8 cellular contexts compared by ENCODE assay signal in the genomic region with DNA sequence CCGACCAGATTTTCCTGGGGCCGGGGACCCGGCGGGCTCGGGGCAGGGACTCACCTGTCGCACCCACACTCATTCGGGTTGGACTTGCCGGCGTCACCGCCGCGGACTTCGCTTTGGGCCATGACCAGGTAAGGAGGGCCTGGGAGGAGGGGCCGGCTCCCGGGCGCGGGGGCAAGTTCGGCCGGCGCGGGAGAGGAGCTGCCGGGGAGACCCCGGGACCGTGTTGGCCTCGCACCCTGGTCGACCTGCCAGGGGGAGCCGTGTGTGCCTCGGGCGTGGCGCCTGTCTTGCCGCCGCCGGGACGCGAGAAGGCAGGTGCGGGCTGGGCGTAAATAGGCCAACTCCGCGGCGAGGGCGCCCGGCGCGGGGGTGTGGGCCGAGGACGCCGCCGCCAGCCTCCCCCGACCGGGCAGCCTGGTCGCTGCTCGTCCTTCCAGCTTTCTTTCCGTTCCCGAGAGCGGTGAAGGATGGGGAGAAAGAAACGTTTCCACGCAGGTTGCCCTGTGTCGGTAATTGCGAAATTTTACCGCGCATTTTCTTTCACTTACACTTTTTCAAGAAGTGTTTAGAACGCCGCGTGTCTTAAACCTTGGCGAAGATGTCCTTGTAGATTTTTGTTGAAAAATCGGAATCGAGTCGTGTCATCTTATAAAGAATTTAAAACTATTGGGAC. TPM values are rescaled to one million over a fixed set of nuclear protein-coding genes. Genes with fewer than 3 reads are reported as not detected.
DNase-seq lines count a peak whose midpoint lies in the region; ATAC-seq, FAIRE-seq and TF ChIP-seq lines count a peak whose summit lies in the region.

No MANE protein-coding gene starts in this region.

- H3K4me3 ChIP-seq in HFF-Myc (replicated peaks; ENCODE audit: low read depth, low read length) = peak overlapping the region; percentile 85
- H3K4me3 ChIP-seq in bronchial epithelial cell (ENCODE audit: low read depth, low read length) = peak overlapping the region; percentile 85
- peak overlapping the region; percentile 81 for H3K4me3 ChIP-seq in kidney epithelial cell (ENCODE audit: low read depth, low read length)

- H3K9me3 ChIP-seq in CD4-positive, alpha-beta T cell (ENCODE audit: control insufficient read depth, low read length) = no peaks in the 10 kb centered on the region

- TF ChIP-seq CTCF in CD4-positive, alpha-beta T cell (IDR thresholded peaks at IDR 0.05) = no peak
- TF ChIP-seq CTCF in HFF-Myc (IDR thresholded peaks at IDR 0.05; ENCODE audit: low read depth, low read length, missing control alignments) = no peak
- TF ChIP-seq CTCF in bronchial epithelial cell (IDR thresholded peaks at IDR 0.05; ENCODE audit: insufficient read depth, low read length, severe bottlenecking) = no peak
- no peak for TF ChIP-seq CTCF in kidney epithelial cell (IDR thresholded peaks at IDR 0.05; ENCODE audit: insufficient read depth, low read length, poor library complexity, severe bottlenecking)

- peak overlapping the region; percentile 97 for H3K4me3 Mint-ChIP-seq in CD4-positive, alpha-beta T cell

- no peaks in the 10 kb centered on the region for H3K27me3 ChIP-seq in CD4-positive, alpha-beta T cell (ENCODE audit: control insufficient read depth, insufficient read depth, low read length)
- H3K27me3 ChIP-seq in bronchial epithelial cell (ENCODE audit: control insufficient read depth, insufficient read depth, low read length) (no peaks in the 10 kb centered on the region), kidney epithelial cell (ENCODE audit: control insufficient read depth, insufficient read depth, low read length) (no peaks in the 10 kb centered on the region)

- no peaks in the 10 kb centered on the region for H3K27me3 Mint-ChIP-seq in CD4-positive, alpha-beta T cell

- no peaks in the 10 kb centered on the region for H3K9me3 Mint-ChIP-seq in CD4-positive, alpha-beta T cell

- peak in 9 of 10 experiments; percentile 2 to 54 (median 31) for DNase-seq in CD4-positive, alpha-beta T cell
- DNase-seq in HFF-Myc (ENCODE audit: extremely low read depth, low read depth) (no peak), T-helper 1 cell (peak; percentile 18 to 40 (median 26)), bronchial epithelial cell (ENCODE audit: low read depth) (peak; percentile 7), kidney epithelial cell (ENCODE audit: low read depth) (no peak)
- peak; percentile 28 to 41 for DNase-seq in stimulated activated CD4-positive, alpha-beta T cell treated with anti-CD3 and anti-CD28 coated beads, Interleukin-4, amount 100 ng/mL, for 4 hours

- peak overlapping the region; percentile 97 for H3K27ac ChIP-seq in CD4-positive, alpha-beta T cell (ENCODE audit: low read depth, low read length)

- H3K27ac Mint-ChIP-seq in CD4-positive, alpha-beta T cell = peak overlapping the region; percentile 99

- no peak for ATAC-seq in CD4-positive, alpha-beta T cell (ENCODE audit: poor library complexity)
- ATAC-seq in HG02623 (IDR thresholded peaks at IDR 0.05; ENCODE audit: unreplicated experiment) (no peak), HG03571 (IDR thresholded peaks at IDR 0.05; ENCODE audit: unreplicated experiment) (no peak)

- CTCF ChIA-PET in CD4-positive, alpha-beta T cell (lab: Charles Lee) = interaction anchor here (1.3 kb wide), 1 partner anchor 13 kb away, joined by 3 read pairs; no protein-coding TSS in a partner anchor

- POLR2A ChIA-PET in CD4-positive, alpha-beta T cell (lab: Charles Lee) = interaction anchor here (0.5 to 2.5 kb wide), 11 partner anchors 8 to 1360 kb away, joined by 3 to 29 read pairs (median 6); a partner anchor contains a TSS

- intact Hi-C loops in CD4-positive, alpha-beta T cell (cut with DNase I, micrococcal nuclease) = loop anchor here (5.0 to 10.0 kb wide), 7 partner anchors 165 to 1360 kb away; a partner anchor contains a TSS

- no peak for FAIRE-seq in bronchial epithelial cell (lab: Jason Lieb, UNC)

- H3K36me3 Mint-ChIP-seq in CD4-positive, alpha-beta T cell (ENCODE audit: low read depth) = peaks cover 50% of the 10 kb centered on the region

- H3K36me3 ChIP-seq in bronchial epithelial cell (ENCODE audit: control insufficient read depth, insufficient read depth, low read length) = no peaks in the 10 kb centered on the region
- H3K36me3 ChIP-seq in kidney epithelial cell (ENCODE audit: control insufficient read depth, insufficient read depth, low read length) = no peaks in the 10 kb centered on the region

- H3K4me1 Mint-ChIP-seq in CD4-positive, alpha-beta T cell (ENCODE audit: low read depth) = peaks cover 54% of the 10 kb centered on the region

RNA-seq across cellular contexts. Expression of a gene that starts 0.6 kb away (rescaled TPM):
- 10 to 100 TPM; 26.2 to 28.3 TPM for total RNA-seq in CD4-positive, alpha-beta T cell
- total RNA-seq in bronchial epithelial cell (23.7 and 25.3 TPM in 2 replicates), kidney epithelial cell (22.7 and 26.4 TPM in 2 replicates)

Comparison
In these comparisons a context has a peak if more than half of its experiments do, and no peak if none do; other contexts are left out.
1. DNase-seq: peak in CD4-positive, alpha-beta T cell (9 of 10), T-helper 1 cell (5 of 5), bronchial epithelial cell (single experiment) and stimulated activated CD4-positive, alpha-beta T cell treated with anti-CD3 and anti-CD28 coated beads, Interleukin-4, amount 100 ng/mL, for 4 hours (2 of 2); none in HFF-Myc (single experiment) and kidney epithelial cell (single experiment).
2. Peak in every context shown above with its lines, with median percentiles within 50 percentile points of each other: H3K4me3 ChIP-seq.